8 cellular contexts compared by ENCODE assay signal in genomic region chr19:43639507-43640423, GRCh38. TPM values are rescaled to one million over a fixed set of nuclear protein-coding genes. Genes with fewer than 3 reads are reported as not detected.
DNase-seq lines count a peak whose midpoint lies in the region; ATAC-seq, FAIRE-seq and TF ChIP-seq lines count a peak whose summit lies in the region.

A gene with protein sequence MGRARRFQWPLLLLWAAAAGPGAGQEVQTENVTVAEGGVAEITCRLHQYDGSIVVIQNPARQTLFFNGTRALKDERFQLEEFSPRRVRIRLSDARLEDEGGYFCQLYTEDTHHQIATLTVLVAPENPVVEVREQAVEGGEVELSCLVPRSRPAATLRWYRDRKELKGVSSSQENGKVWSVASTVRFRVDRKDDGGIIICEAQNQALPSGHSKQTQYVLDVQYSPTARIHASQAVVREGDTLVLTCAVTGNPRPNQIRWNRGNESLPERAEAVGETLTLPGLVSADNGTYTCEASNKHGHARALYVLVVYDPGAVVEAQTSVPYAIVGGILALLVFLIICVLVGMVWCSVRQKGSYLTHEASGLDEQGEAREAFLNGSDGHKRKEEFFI (minus strand): TSS chr19:43639850. CDS start chr19:43639790, 60 bp downstream.

- H2BK12ac ChIP-seq in H1 (ENCODE audit: low read depth, low read length) = peak within 1 kb of the TSS; percentile 78; the same call in 1 of the 2 replicates

- no peaks in the 10 kb centered on the region for H3K36me3 ChIP-seq in Loucy (ENCODE audit: insufficient read depth, low read length)
- H3K36me3 ChIP-seq in H1 (ENCODE audit: control insufficient read depth in 2 of 4, insufficient read depth in 4 of 4, low read length in 3 of 4) = no peaks in the 10 kb centered on the region

- H3K36me3 Mint-ChIP-seq in stimulated activated naive CD8-positive, alpha-beta T cell treated with anti-CD3 and anti-CD28 coated beads, Interleukin-15, Interleukin-2, amounts not matched to agents 100 ng/mL and 50 ng/mL, for 24 hours (ENCODE audit: low read depth) = no peaks in the 10 kb centered on the region

- H4K5ac ChIP-seq in H1 (ENCODE audit: insufficient read length, low read depth, low read length) = no peak within 1 kb of the TSS

- DNase-seq in C1 segment of cervical spinal cord (lab: John Stamatoyannopoulos, UW) (peak in 8 of 14 donors; percentile 17 to 67 (median 26)), H1 (ENCODE audit: low read depth in 1 of 2, low spot score in 2 of 2) (peak in 1 of 2 experiments; percentile 66), mucosa of gallbladder (ENCODE audit: low spot score) (no peak), medulla oblongata (ENCODE audit: extremely low spot score) (no peak)
- DNase-seq in activated CD8-positive, alpha-beta memory T cell treated with anti-CD3 and anti-CD28 coated beads for 24 hours = peak; percentile 76

- no peak within 1 kb of the TSS for H3K4ac ChIP-seq in H1 (replicated peaks; ENCODE audit: insufficient read length, low read depth, low read length)

- H3F3A ChIP-seq in Loucy (ENCODE audit: low read depth) = no peaks in the 10 kb centered on the region

- no peak for TF ChIP-seq RAD21 in H1 (IDR thresholded peaks at IDR 0.05 in 1 of 2, conservative IDR thresholded peaks at IDR 0.05 in 1 of 2; ENCODE audit: low read depth in 2 of 2, low read length in 2 of 2)

- TF ChIP-seq POLR2A in H1 (IDR thresholded peaks at IDR 0.05; ENCODE audit: control extremely low read depth in 1 of 2, low read depth in 2 of 2, low read length in 2 of 2) = no peak

- H4K20me1 ChIP-seq in Loucy (ENCODE audit: insufficient read depth, low read length, poor library complexity, severe bottlenecking) (no peaks in the 10 kb centered on the region), H1 (replicated peaks in 1 of 2; ENCODE audit: control insufficient read depth in 1 of 2, insufficient read depth in 2 of 2, low read length in 2 of 2) (no peaks in the 10 kb centered on the region)

- peaks cover 2% of the 10 kb centered on the region; the same call in 1 of the 2 replicates for H3K79me1 ChIP-seq in H1 (ENCODE audit: low read depth, low read length)

- H3K4me3 Mint-ChIP-seq in stimulated activated naive CD8-positive, alpha-beta T cell treated with anti-CD3 and anti-CD28 coated beads, Interleukin-15, Interleukin-2, amounts not matched to agents 100 ng/mL and 50 ng/mL, for 24 hours = peak within 1 kb of the TSS; percentile 81

- H3K79me2 ChIP-seq in Loucy (ENCODE audit: insufficient read depth, low read length) = no peaks in the 10 kb centered on the region
- H3K79me2 ChIP-seq in H1 (ENCODE audit: control insufficient read depth in 1 of 2, insufficient read depth in 2 of 2, low read length in 2 of 2) = no peaks in the 10 kb centered on the region

- H3K18ac ChIP-seq in H1 (ENCODE audit: extremely low read depth, low read length) = peak within 1 kb of the TSS; percentile 65

- no peak within 1 kb of the TSS; the same call in 1 of the 2 replicates for H2AK5ac ChIP-seq in H1 (ENCODE audit: low read depth, low read length)

- no peaks in the 10 kb centered on the region for H3K9me3 Mint-ChIP-seq in stimulated activated naive CD8-positive, alpha-beta T cell treated with anti-CD3 and anti-CD28 coated beads, Interleukin-15, Interleukin-2, amounts not matched to agents 100 ng/mL and 50 ng/mL, for 24 hours

- H4K8ac ChIP-seq in H1 (ENCODE audit: extremely low read depth, insufficient read depth, low read length) = no peak within 1 kb of the TSS; the same call in 1 of the 2 replicates

- TF ChIP-seq CTCF in Loucy (conservative IDR thresholded peaks at IDR 0.05; ENCODE audit: low read length) = no peak
- no peak for TF ChIP-seq CTCF in H1 (IDR thresholded peaks at IDR 0.05; ENCODE audit: control extremely low read depth in 1 of 3, insufficient read depth in 1 of 3, low read depth in 1 of 3, low read length in 3 of 3)

- H3K4me1 ChIP-seq in Loucy (ENCODE audit: insufficient read depth, low read length, poor library complexity, severe bottlenecking) = peaks cover 12% of the 10 kb centered on the region
- H3K4me1 ChIP-seq in H1 (replicated peaks in 1 of 4; ENCODE audit: control insufficient read depth in 3 of 4, insufficient read depth in 4 of 4, low read length in 3 of 4) = peaks cover 6 to 24% (median 16%) of the 10 kb centered on the region in 4 experiments

- H2AFZ ChIP-seq in Loucy (ENCODE audit: low read length) (peak within 1 kb of the TSS; percentile 94), H1 (ENCODE audit: low read length) (no peak within 1 kb of the TSS; the same call in 1 of the 2 replicates)

- H3K9ac ChIP-seq in Loucy (ENCODE audit: low read depth, low read length, poor library complexity, severe bottlenecking) (peak within 1 kb of the TSS; percentile 55), H1 (replicated peaks in 1 of 4; ENCODE audit: extremely low read depth in 1 of 4, low read depth in 3 of 4, low read length in 3 of 4) (peak within 1 kb of the TSS in 2 of 4 experiments; percentile 43 to 51; a peak in 4 of 7 replicates)

- no peak for TF ChIP-seq EP300 in H1 (IDR thresholded peaks at IDR 0.05; ENCODE audit: borderline replicate concordance in 1 of 2, low read depth in 2 of 2, low read length in 2 of 2)

- peak within 1 kb of the TSS; percentile 81 for H3K4me2 ChIP-seq in Loucy (ENCODE audit: low read depth, low read length, poor library complexity, severe bottlenecking)
- H3K4me2 ChIP-seq in H1 (ENCODE audit: insufficient read depth in 1 of 2, low read depth in 2 of 2, low read length in 2 of 2) = peak within 1 kb of the TSS; percentile 89 to 92

- peak within 1 kb of the TSS; percentile 85; the same call in 1 of the 2 replicates for H2BK5ac ChIP-seq in H1 (ENCODE audit: low read depth, low read length)

- H3K27ac Mint-ChIP-seq in stimulated activated naive CD8-positive, alpha-beta T cell treated with anti-CD3 and anti-CD28 coated beads, Interleukin-15, Interleukin-2, amounts not matched to agents 100 ng/mL and 50 ng/mL, for 24 hours = no peak within 1 kb of the TSS

- no peak within 1 kb of the TSS for H3K23ac ChIP-seq in H1 (ENCODE audit: insufficient read length)

- no peak within 1 kb of the TSS for H3K14ac ChIP-seq in H1 (ENCODE audit: insufficient read length)

- peaks cover 18% of the 10 kb centered on the region for H3K23me2 ChIP-seq in H1 (ENCODE audit: low read depth, low read length)

- peak within 1 kb of the TSS; percentile 92; the same call in 1 of the 2 replicates for H2BK15ac ChIP-seq in H1 (ENCODE audit: low read length)

- no peak for ATAC-seq in GM19395 (IDR thresholded peaks at IDR 0.05; ENCODE audit: unreplicated experiment)

- H2BK120ac ChIP-seq in H1 (replicated peaks; ENCODE audit: low read depth, low read length) = no peak within 1 kb of the TSS

- H3K9me3 ChIP-seq in Loucy (ENCODE audit: insufficient read depth, low read depth, low read length) (no peaks in the 10 kb centered on the region), H1 (ENCODE audit: insufficient read depth in 2 of 2, low read depth in 1 of 2, low read length in 1 of 2) (no peaks in the 10 kb centered on the region)

- no peak within 1 kb of the TSS for H3K27ac ChIP-seq in H1 (ENCODE audit: low read depth, low read length)

- peaks cover 36% of the 10 kb centered on the region for H3K27me3 Mint-ChIP-seq in stimulated activated naive CD8-positive, alpha-beta T cell treated with anti-CD3 and anti-CD28 coated beads, Interleukin-15, Interleukin-2, amounts not matched to agents 100 ng/mL and 50 ng/mL, for 24 hours

- 0 out of 2 replicates have a peak within 1 kb of the TSS, but pooled peaks have one; percentile 72 for H2BK20ac ChIP-seq in H1 (ENCODE audit: low read length)

- H3K4me3 ChIP-seq in Loucy (ENCODE audit: low read length, poor library complexity, severe bottlenecking) (peak within 1 kb of the TSS; percentile 73), H1 (ENCODE audit: extremely low read depth in 1 of 4, insufficient read depth in 2 of 4, low read depth in 3 of 4, low read length in 4 of 4) (peak within 1 kb of the TSS; percentile 72 to 92 (median 82))

- no peak for FAIRE-seq in H1 (lab: Jason Lieb, UNC)

- CTCF ChIA-PET in H1 (lab: Charles Lee; ENCODE audit: partially characterized antibody) = no interaction called here

- H3K56ac ChIP-seq in H1 (replicated peaks; ENCODE audit: insufficient read length, low read depth, low read length) = no peak within 1 kb of the TSS

- peak within 1 kb of the TSS; percentile 48 for H4K91ac ChIP-seq in H1 (replicated peaks; ENCODE audit: insufficient read length, low read length)

- no peaks in the 10 kb centered on the region for H3K27me3 ChIP-seq in Loucy (ENCODE audit: insufficient read depth, low read length, poor library complexity, severe bottlenecking)
- H3K27me3 ChIP-seq in H1 (replicated peaks in 1 of 4; ENCODE audit: control insufficient read depth in 3 of 4, extremely low read depth in 1 of 4, insufficient read depth in 3 of 4, low read length in 3 of 4) = peaks cover 11 to 48% (median 29%) of the 10 kb centered on the region in 4 experiments

- H3K4me1 Mint-ChIP-seq in stimulated activated naive CD8-positive, alpha-beta T cell treated with anti-CD3 and anti-CD28 coated beads, Interleukin-15, Interleukin-2, amounts not matched to agents 100 ng/mL and 50 ng/mL, for 24 hours (ENCODE audit: low read depth) = peaks cover 14% of the 10 kb centered on the region

- no peaks in the 10 kb centered on the region for H3K9me2 ChIP-seq in Loucy (replicated peaks; ENCODE audit: low read depth, low read length)

- WGBS in H1 (ENCODE audit: extremely low coverage in 1 of 2, insufficient coverage in 1 of 2, insufficient read length in 1 of 2, insufficient replicate concordance in 2 of 2, low coverage in 1 of 2, low lambda C conversion rate in 2 of 2, missing lambda C conversion rate in 1 of 2), 2 experiments = 0% methylated on average over 2 of the region's 112 CpGs; no CpG with 5 or more reads in 1 of the 2 experiments

- POLR2A ChIA-PET in H1 (lab: Charles Lee; ENCODE audit: partially characterized antibody) = interaction anchor here (1.5 to 1.7 kb wide), 2 partner anchors 11 to 18 kb away, joined by 3 to 4 read pairs; no protein-coding TSS in a partner anchor

TF ChIP-seq in H1, 55 proteins besides CTCF, POLR2A, EP300 and RAD21 (continues in another document):
- TF ChIP-seq MAX (IDR thresholded peaks at IDR 0.05) = peak; percentile 85
- TF ChIP-seq CEBPB (IDR thresholded peaks at IDR 0.05; ENCODE audit: low read depth, low read length) = no peak
- peak; percentile 39 for TF ChIP-seq ASH2L (IDR thresholded peaks at IDR 0.05; ENCODE audit: low read length)

RNA-seq across cellular contexts. Expression of the gene that starts here (rescaled TPM):
- total RNA-seq in H1 (2021; fragmentation: NEBNext Ultra II Directional; extraction: Animal tissue kit (Norgen Biotek cat#: 25700)) = 23.1 and 25.0 TPM in 2 replicates
- 13.5 and 20.7 TPM in 2 replicates for polyA plus RNA-seq in H1 (2011; rRNA removed)
- 13.8 TPM for polyA plus RNA-seq in H1 (2011; cell fraction: cytosol; rRNA removed)
- polyA plus RNA-seq in H1 (2011; cell fraction: nucleus; rRNA removed) = 16.9 TPM
- polyA plus RNA-seq in H1 (2012, experiment 1 of 2) = 20.2 to 29.4 TPM (median 26.6 TPM) in 4 replicates
- 12.6 TPM for polyA plus RNA-seq in H1 (2012, experiment 2 of 2)
- polyA plus RNA-seq in H1 (2013, experiment 1 of 2) = 33.6 TPM
- polyA plus RNA-seq in H1 (2013, experiment 2 of 2) = 39.6 TPM
- 6.4 and 8.3 TPM in 2 replicates for polyA minus RNA-seq in H1 (2011; rRNA and poly(A)+ RNA removed)
- 9.4 TPM for polyA minus RNA-seq in H1 (2011; cell fraction: cytosol; rRNA and poly(A)+ RNA removed)
- 3.7 TPM for polyA minus RNA-seq in H1 (2011; cell fraction: nucleus; rRNA and poly(A)+ RNA removed)
- total RNA-seq in mucosa of gallbladder = 20.6 TPM

Comparison
In these comparisons a context has a peak if more than half of its experiments do, and no peak if none do; other contexts are left out.
1. DNase-seq: peak in C1 segment of cervical spinal cord (8 of 14) and activated CD8-positive, alpha-beta memory T cell treated with anti-CD3 and anti-CD28 coated beads for 24 hours (single experiment); none in mucosa of gallbladder (single experiment) and medulla oblongata (single experiment).